32 cellular contexts compared by ENCODE assay signal in genomic region chr1:35490250-35490649, GRCh38.
"Had no signal": no experiment of that assay in that cellular context is flagged by ENCODE, and none has a peak within 500 bp of the region (broad histone marks: within the 10 kb centered on the region; RNA-seq: fewer than 3 reads in every experiment).

No MANE protein-coding gene starts in this region.

- H3K27ac ChIP-seq: body of pancreas, brain microvascular endothelial cell, breast epithelium, WERI-Rb-1 had no signal

- FAIRE-seq: astrocyte had no signal

- H3K27me3 ChIP-seq: body of pancreas, brain microvascular endothelial cell, breast epithelium had no signal

- H3K36me3 ChIP-seq: brain microvascular endothelial cell, breast epithelium had no signal

- H3K4me1 ChIP-seq: body of pancreas, breast epithelium had no signal

- H3K4me3 ChIP-seq: body of pancreas, breast epithelium had no signal

- ATAC-seq: activated CD4-positive, alpha-beta T cell treated with anti-CD3 and anti-CD28 coated beads for 36 hours; activated CD4-positive, CD25-positive, alpha-beta regulatory T cell treated with anti-CD3 and anti-CD28 coated beads, Interleukin-2, amount 50 U/mL, for 24 hours; activated CD8-positive, alpha-beta memory T cell treated with anti-CD3 and anti-CD28 coated beads, Interleukin-2, amount 10 ng/mL, durations not matched to agents 7 days and 5 days; activated CD8-positive, alpha-beta T cell treated with anti-CD3 and anti-CD28 coated beads, Interleukin-2, amount 10 ng/mL, durations not matched to agents 7 days and 5 days; activated naive CD8-positive, alpha-beta T cell treated with anti-CD3 and anti-CD28 coated beads, Interleukin-2, amount 50 U/mL, for 24 hours; body of pancreas; WTC11 had no signal

- DNase-seq: activated CD4-positive, alpha-beta memory T cell treated with anti-CD3 and anti-CD28 coated beads, Interleukin-2, amount 10 ng/mL, durations not matched to agents 7 days and 5 days; activated CD4-positive, alpha-beta T cell treated with anti-CD3 and anti-CD28 coated beads for 1 hour; activated CD4-positive, alpha-beta T cell treated with anti-CD3 and anti-CD28 coated beads for 36 hours; activated CD4-positive, alpha-beta T cell treated with anti-CD3 and anti-CD28 coated beads for 48 hours; activated CD4-positive, alpha-beta T cell treated with anti-CD3 and anti-CD28 coated beads, Interleukin-2, amount 10 ng/mL, durations not matched to agents 7 days and 5 days; activated CD4-positive, alpha-beta T cell treated with anti-CD3 and anti-CD28 coated beads, Interleukin-2, amount 50 U/mL, for 48 hours; activated CD4-positive, CD25-positive, alpha-beta regulatory T cell; activated CD8-positive, alpha-beta memory T cell treated with anti-CD3 and anti-CD28 coated beads for 24 hours; activated CD8-positive, alpha-beta memory T cell treated with anti-CD3 and anti-CD28 coated beads, Interleukin-2, amount 10 ng/mL, durations not matched to agents 7 days and 5 days; activated CD8-positive, alpha-beta memory T cell treated with anti-CD3 and anti-CD28 coated beads, Interleukin-2, amount 50 U/mL, for 48 hours; activated CD8-positive, alpha-beta T cell treated with anti-CD3 and anti-CD28 coated beads, Interleukin-2, amount 10 ng/mL, durations not matched to agents 7 days and 5 days; activated effector memory CD4-positive, alpha-beta T cell treated with Interleukin-2 at 50 U/mL for 16 hours; activated gamma-delta T cell; activated naive CD4-positive, alpha-beta T cell treated with anti-CD3 and anti-CD28 coated beads, Interleukin-2, amount 10 ng/mL, durations not matched to agents 7 days and 5 days; activated naive CD4-positive, alpha-beta T cell treated with Interleukin-2 at 50 U/mL for 16 hours; activated naive CD8-positive, alpha-beta T cell treated with anti-CD3 and anti-CD28 coated beads, Interleukin-2, amount 10 ng/mL, durations not matched to agents 7 days and 5 days; activated naive CD8-positive, alpha-beta T cell treated with anti-CD3 and anti-CD28 coated beads, Interleukin-2, amount 50 U/mL, for 24 hours; activated T-cell treated with anti-CD3 and anti-CD28 coated beads, Interleukin-2, amount 50 U/mL, for 24 hours; activated T-cell treated with anti-CD3 and anti-CD28 coated beads, Interleukin-2, amount 50 U/mL, for 48 hours; amygdala; aorta; body of pancreas; brain microvascular endothelial cell; central memory CD4-positive, alpha-beta T cell; T-helper 1 cell; T-helper 2 cell; T-helper 9 cell; WERI-Rb-1 had no signal

- H3K9me3 ChIP-seq: body of pancreas, breast epithelium had no signal
